ENCODE assay signal across 23 cellular contexts in genomic region chr3:196763179-196763578, GRCh38. TPM values are rescaled to one million over a fixed set of nuclear protein-coding genes. Genes with fewer than 3 reads are reported as not detected.
DNase-seq lines count a peak whose midpoint lies in the region; ATAC-seq and TF ChIP-seq lines count a peak whose summit lies in the region.
"Had no signal": no experiment of that assay in that cellular context is flagged by ENCODE, and none has a peak within 500 bp of the region (broad histone marks: within the 10 kb centered on the region; RNA-seq: fewer than 3 reads in every experiment).

No MANE protein-coding gene starts in this region.

- no peak overlapping the region for H3K23ac ChIP-seq in mesenchymal stem cell (ENCODE audit: low read length in 2 of 2)

- no peak overlapping the region for H3K14ac ChIP-seq in mesenchymal stem cell (ENCODE audit: low read length in 2 of 2)

- no peak overlapping the region for H3K4ac ChIP-seq in mesenchymal stem cell (ENCODE audit: low read depth in 1 of 2, low read length in 2 of 2)

- H3K27ac Mint-ChIP-seq in CD14-positive monocyte, result peak overlapping the region in 6 of 7 donors; percentile 33 to 83 (median 63)
- H3K27ac Mint-ChIP-seq in T-helper 17 cell, result peak overlapping the region; percentile 62
- H3K27ac Mint-ChIP-seq: activated naive CD4-positive, alpha-beta T cell treated with anti-CD3 and anti-CD28 coated beads, Interleukin-2, amount 50 U/mL, for 24 hours; activated T-helper 2 cell treated with anti-CD3 and anti-CD28 coated beads, Interferon-gamma antibody, Interleukin-2, Interleukin-4, amounts not matched to agents 10 μg/mL and 5 μg/mL and 100 μg/mL, durations not matched to agents 14 hours and 24 hours and 36 hours; stimulated activated effector memory CD8-positive, alpha-beta T cell treated with anti-CD3 and anti-CD28 coated beads, Interleukin-12 subunit alpha, Interleukin-12 subunit beta, amount 100 ng/mL, for 72 hours had no signal

- H2BK12ac ChIP-seq in mesenchymal stem cell (ENCODE audit: low read length in 2 of 2), result no peak overlapping the region

- no peaks in the 10 kb centered on the region for H3K27me3 ChIP-seq in mesenchymal stem cell (ENCODE audit: control insufficient read depth in 1 of 2, insufficient read depth in 1 of 2, low read length in 2 of 2)
- H3K27me3 ChIP-seq: BE2C, testis, vagina had no signal

- H3K4me1 Mint-ChIP-seq in CD14-positive monocyte (peaks cover 6% of the 10 kb centered on the region), T-helper 17 cell (peaks cover 27% of the 10 kb centered on the region)

- H3K18ac ChIP-seq in mesenchymal stem cell (ENCODE audit: low read depth in 1 of 2, low read length in 2 of 2), result no peak overlapping the region

- no peak overlapping the region for H3K4me3 ChIP-seq in mesenchymal stem cell (ENCODE audit: insufficient read depth in 1 of 2, low read depth in 1 of 2, low read length in 2 of 2)
- H3K4me3 ChIP-seq: SK-N-MC, testis, vagina had no signal

- intact Hi-C loops in CD14-positive monocyte (cut with micrococcal nuclease), result no loop called here

- H3K4me1 ChIP-seq in mesenchymal stem cell (ENCODE audit: control insufficient read depth, insufficient read depth, low read depth, low read length), result peaks cover 3% of the 10 kb centered on the region
- H3K4me1 ChIP-seq: BE2C, testis, vagina had no signal

- H3K4me3 Mint-ChIP-seq in CD14-positive monocyte, result no peak overlapping the region
- H3K4me3 Mint-ChIP-seq in T-helper 17 cell, result no peak overlapping the region
- H3K4me3 Mint-ChIP-seq: activated CD8-positive, alpha-beta T cell treated with anti-CD3 and anti-CD28 coated beads for 36 hours; activated naive CD4-positive, alpha-beta T cell treated with anti-CD3 and anti-CD28 coated beads, Interleukin-2, amount 50 U/mL, for 24 hours; stimulated activated effector memory CD8-positive, alpha-beta T cell treated with anti-CD3 and anti-CD28 coated beads, Interleukin-12 subunit alpha, Interleukin-12 subunit beta, amount 100 ng/mL, for 72 hours had no signal

- no peak overlapping the region for H3K9ac ChIP-seq in mesenchymal stem cell (ENCODE audit: low read length)

- H4K8ac ChIP-seq in mesenchymal stem cell (ENCODE audit: low read length), result no peak overlapping the region

- TF ChIP-seq CTCF in CD14-positive monocyte (IDR thresholded peaks at IDR 0.05), result no peak

- H2BK15ac ChIP-seq in mesenchymal stem cell (ENCODE audit: low read depth, poor library complexity, severe bottlenecking), result no peak overlapping the region

- H2AFZ ChIP-seq in mesenchymal stem cell (ENCODE audit: low read depth, low read length), result no peak overlapping the region

- no peak overlapping the region for H4K91ac ChIP-seq in mesenchymal stem cell (ENCODE audit: low read length)

- no peak overlapping the region for H2BK5ac ChIP-seq in mesenchymal stem cell (ENCODE audit: low read depth, low read length, poor library complexity, severe bottlenecking)

- no peaks in the 10 kb centered on the region for H3K79me1 ChIP-seq in mesenchymal stem cell (replicated peaks; ENCODE audit: low read length, poor library complexity, severe bottlenecking)

- no peak overlapping the region for H2BK120ac ChIP-seq in mesenchymal stem cell (ENCODE audit: low read depth, low read length)

- no peak overlapping the region for H3K4me2 ChIP-seq in mesenchymal stem cell (ENCODE audit: low read length, poor library complexity, severe bottlenecking)

- peaks cover 0 to 4% (median 0%) of the 10 kb centered on the region in 7 donors for H3K9me3 Mint-ChIP-seq in CD14-positive monocyte
- H3K9me3 Mint-ChIP-seq: activated naive CD4-positive, alpha-beta T cell treated with anti-CD3 and anti-CD28 coated beads, Interleukin-2, amount 50 U/mL, for 24 hours; stimulated activated effector memory CD8-positive, alpha-beta T cell treated with anti-CD3 and anti-CD28 coated beads, Interleukin-12 subunit alpha, Interleukin-12 subunit beta, amount 100 ng/mL, for 72 hours had no signal

- H3K9me3 ChIP-seq in T-helper 17 cell (ENCODE audit: control insufficient read depth, low read length, poor library complexity, severe bottlenecking) (no peaks in the 10 kb centered on the region), mesenchymal stem cell (ENCODE audit: control insufficient read depth, low read length) (no peaks in the 10 kb centered on the region)
- H3K9me3 ChIP-seq: BE2C, testis, vagina had no signal

- DNase-seq in CD14-positive monocyte (ENCODE audit: low spot score) (no peak), T-helper 17 cell (no peak), kidney tubule cell (ENCODE audit: low spot score) (peak; percentile 9), pons (ENCODE audit: low spot score) (peak; percentile 62), mesenchymal stem cell (no peak), NCI-H446 (lab: John Stamatoyannopoulos, UW) (no peak)
- no peak for DNase-seq in stimulated activated naive CD4-positive, alpha-beta T cell (lab: John Stamatoyannopoulos, UW)
- DNase-seq: activated CD8-positive, alpha-beta T cell treated with anti-CD3 and anti-CD28 coated beads for 36 hours; BE2C; DMS79; NCI-H1417; NCI-H2029; NCI-H526; NK-92 treated with Interleukin-12 subunit alpha and Interleukin-12 subunit beta, amount 100 ng/mL, for 24 hours; stimulated activated CD4-positive, alpha-beta T cell treated with anti-CD3 and anti-CD28 coated beads, Interleukin-15, amount 100 ng/mL, for 24 hours; T-helper 2 cell; testis had no signal

- H3K36me3 ChIP-seq in mesenchymal stem cell (ENCODE audit: control insufficient read depth in 1 of 2, insufficient read depth in 2 of 2, low read depth in 1 of 2, low read length in 2 of 2), result peaks cover 3 to 12% of the 10 kb centered on the region in 2 experiments
- H3K36me3 ChIP-seq: vagina had no signal

- ATAC-seq in T-helper 17 cell (no peak), GM21423 (IDR thresholded peaks at IDR 0.05; ENCODE audit: unreplicated experiment) (no peak)
- ATAC-seq: activated CD8-positive, alpha-beta T cell treated with anti-CD3 and anti-CD28 coated beads for 36 hours; stimulated activated effector memory CD8-positive, alpha-beta T cell treated with anti-CD3 and anti-CD28 coated beads, Interleukin-12 subunit alpha, Interleukin-12 subunit beta, amount 100 ng/mL, for 72 hours had no signal

- WGBS in mesenchymal stem cell, result 93% methylated on average over 7 of the region's 7 CpGs

- H3K27me3 Mint-ChIP-seq in CD14-positive monocyte (ENCODE audit: low read depth in 3 of 3), result no peaks in the 10 kb centered on the region
- H3K27me3 Mint-ChIP-seq in T-helper 17 cell, result no peaks in the 10 kb centered on the region
- H3K27me3 Mint-ChIP-seq: activated CD8-positive, alpha-beta T cell treated with anti-CD3 and anti-CD28 coated beads for 36 hours; activated naive CD4-positive, alpha-beta T cell treated with anti-CD3 and anti-CD28 coated beads, Interleukin-2, amount 50 U/mL, for 24 hours had no signal

- H3K36me3 Mint-ChIP-seq in CD14-positive monocyte (peaks cover 13 to 56% of the 10 kb centered on the region in 2 donors), T-helper 17 cell (ENCODE audit: low read depth) (peaks cover 2% of the 10 kb centered on the region)

- no peak overlapping the region for H3K27ac ChIP-seq in mesenchymal stem cell (ENCODE audit: low read length, poor library complexity, severe bottlenecking)
- H3K27ac ChIP-seq: SK-N-MC, testis, vagina had no signal

- H2AK5ac ChIP-seq in mesenchymal stem cell (ENCODE audit: low read length, severe bottlenecking), result no peak overlapping the region

RNA-seq across cellular contexts. Expression of gene PAK2, which starts 23.5 kb away (rescaled TPM):
- 10 to 100 TPM; 32.4 to 44.2 TPM for polyA plus RNA-seq in CD14-positive monocyte
- 10 to 100 TPM; 70.6 to 80.0 TPM for total RNA-seq in T-helper 17 cell
- 35.0 TPM for polyA plus RNA-seq in mesenchymal stem cell (2013, experiment 1 of 2)
- 35.8 TPM for polyA plus RNA-seq in mesenchymal stem cell (2013, experiment 2 of 2)

RNA-seq across cellular contexts. Expression of gene PIGX, which starts 51.0 kb away (rescaled TPM):
- 10 to 100 TPM; 29.8 to 44.9 TPM for polyA plus RNA-seq in CD14-positive monocyte
- 10 to 100 TPM; 18.0 to 19.7 TPM for total RNA-seq in T-helper 17 cell
- polyA plus RNA-seq in mesenchymal stem cell (2013, experiment 1 of 2), result 16.8 TPM
- polyA plus RNA-seq in mesenchymal stem cell (2013, experiment 2 of 2), result 17.1 TPM

RNA-seq across cellular contexts. Expression of gene CEP19, which starts 51.1 kb away (rescaled TPM):
- polyA plus RNA-seq in CD14-positive monocyte, result 1 to 10 TPM; 2.7 to 3.2 TPM
- total RNA-seq in T-helper 17 cell, result 1 to 10 TPM; 1.4 to 2.1 TPM
- 4.8 TPM for polyA plus RNA-seq in mesenchymal stem cell (2013, experiment 1 of 2)
- 4.4 TPM for polyA plus RNA-seq in mesenchymal stem cell (2013, experiment 2 of 2)

Comparison
In these comparisons a context has a peak if more than half of its experiments do, and no peak if none do; other contexts are left out.
1. DNase-seq: peak in kidney tubule cell (single experiment) and pons (single experiment); none in CD14-positive monocyte (single experiment), T-helper 17 cell (0 of 3), mesenchymal stem cell (single experiment), stimulated activated naive CD4-positive, alpha-beta T cell (0 of 6) and NCI-H446 (0 of 2).